In genomic region chr6:54255881-54256280, GRCh38 we compare ENCODE assay signal across 21 cellular contexts. TPM values are rescaled to one million over a fixed set of nuclear protein-coding genes. Genes with fewer than 3 reads are reported as not detected.
A peak's percentile ranks its signal among the peaks of the same experiment; 100 is the strongest.
DNase-seq lines count a peak whose midpoint lies in the region; ATAC-seq, FAIRE-seq and TF ChIP-seq lines count a peak whose summit lies in the region.
"Had no signal": no experiment of that assay in that cellular context is flagged by ENCODE, and none has a peak within 500 bp of the region (broad histone marks: within the 10 kb centered on the region; RNA-seq: fewer than 3 reads in every experiment).

No MANE protein-coding gene starts in this region.

- H3K4me1 ChIP-seq in heart right ventricle (peaks cover 0 to 43% (median 14%) of the 10 kb centered on the region in 9 donors), osteoblast (ENCODE audit: insufficient read depth, low read length) (no peaks in the 10 kb centered on the region)
- H3K4me1 ChIP-seq: Peyer's patch had no signal

- no peak for FAIRE-seq in bronchial epithelial cell (lab: Jason Lieb, UNC)
- FAIRE-seq: K562 had no signal

- intact Hi-C loops in heart right ventricle (cut with DNase I) = loop anchor here in 1 of 10 donors (10.0 kb wide), 1 partner anchor 271 kb away; no protein-coding TSS in a partner anchor

- H3K27ac ChIP-seq in heart right ventricle (peak overlapping the region in 9 of 10 donors; percentile 22 to 82 (median 79)), osteoblast (ENCODE audit: low read depth, low read length) (no peak overlapping the region)
- H3K27ac ChIP-seq: skin epidermis, VCaP had no signal

- H4K20me1 ChIP-seq in osteoblast (ENCODE audit: insufficient read depth, low read length) = no peaks in the 10 kb centered on the region

- peak; percentile 81 to 98 (median 94) for ATAC-seq in heart right ventricle
- no peak for ATAC-seq in HG02642 (IDR thresholded peaks at IDR 0.05; ENCODE audit: poor library complexity, unreplicated experiment)
- ATAC-seq in HG03097 (IDR thresholded peaks at IDR 0.05; ENCODE audit: low FRiP score, unreplicated experiment) = no peak
- ATAC-seq in GM19328 (IDR thresholded peaks at IDR 0.05; ENCODE audit: unreplicated experiment) = no peak
- ATAC-seq: activated naive CD4-positive, alpha-beta T cell treated with anti-CD3 and anti-CD28 coated beads, Interleukin-2, amount 50 U/mL, for 72 hours; K562 had no signal

- H2AFZ ChIP-seq in osteoblast (ENCODE audit: low read length) = peak overlapping the region; percentile 18

- H3K79me2 ChIP-seq in osteoblast (ENCODE audit: insufficient read depth, low read length) = no peaks in the 10 kb centered on the region

- H3K9me3 ChIP-seq in heart right ventricle (no peaks in the 10 kb centered on the region), osteoblast (ENCODE audit: low read depth, low read length) (no peaks in the 10 kb centered on the region)
- H3K9me3 ChIP-seq: Peyer's patch had no signal

- no peak overlapping the region for H3K4me2 ChIP-seq in osteoblast (ENCODE audit: insufficient read depth, low read length)

- H3K27me3 ChIP-seq in bronchial epithelial cell (ENCODE audit: control insufficient read depth, insufficient read depth, low read length) (no peaks in the 10 kb centered on the region), heart right ventricle (no peaks in the 10 kb centered on the region), osteoblast (ENCODE audit: insufficient read depth, low read length) (no peaks in the 10 kb centered on the region)
- H3K27me3 ChIP-seq: Peyer's patch had no signal

- TF ChIP-seq CTCF in bronchial epithelial cell (IDR thresholded peaks at IDR 0.05; ENCODE audit: insufficient read depth, low read length, severe bottlenecking) (no peak), heart right ventricle (IDR thresholded peaks at IDR 0.05) (no peak), osteoblast (IDR thresholded peaks at IDR 0.05; ENCODE audit: extremely low read depth, low read depth, low read length) (no peak)

- DNase-seq in EH (ENCODE audit: low read depth) (peak; percentile 51), bronchial epithelial cell (ENCODE audit: low read depth) (peak; percentile 3), heart right ventricle (peak in 1 of 2 donors; percentile 21), osteoblast (ENCODE audit: insufficient read length, low spot score, missing footprints) (no peak), HPDE6-E6E7 (ENCODE audit: extremely low spot score) (no peak)
- DNase-seq: activated CD4-positive, alpha-beta T cell treated with anti-CD3 and anti-CD28 coated beads, Interleukin-2, amount 50 U/mL, for 48 hours; activated T-cell treated with anti-CD3 and anti-CD28 coated beads, Interleukin-2, amount 50 U/mL, for 24 hours; central memory CD4-positive, alpha-beta T cell; NCI-H1092; NCI-H2107; Peyer's patch had no signal

- H3K4me3 ChIP-seq in bronchial epithelial cell (ENCODE audit: low read depth, low read length) (no peak overlapping the region), heart right ventricle (no peak overlapping the region), osteoblast (ENCODE audit: insufficient read depth, low read length) (no peak overlapping the region)
- H3K4me3 ChIP-seq: K562, Peyer's patch, skin epidermis had no signal

- no peaks in the 10 kb centered on the region for H3K36me3 ChIP-seq in bronchial epithelial cell (ENCODE audit: control insufficient read depth, insufficient read depth, low read length)
- H3K36me3 ChIP-seq in heart right ventricle = no peaks in the 10 kb centered on the region
- no peaks in the 10 kb centered on the region for H3K36me3 ChIP-seq in osteoblast (ENCODE audit: insufficient read depth, low read length)
- H3K36me3 ChIP-seq: Peyer's patch had no signal

RNA-seq across cellular contexts. Expression of gene TINAG, which starts 52.4 kb away (rescaled TPM):
- not detected in 2 replicates for total RNA-seq in bronchial epithelial cell
- 1 to 10 TPM in 1 of 10 donors, under 1 TPM in 7, not detected in 2; 0.22 to 1.0 (median 0.35) TPM for total RNA-seq in heart right ventricle
- under 1 TPM; 0.04 to 0.22 TPM for polyA plus RNA-seq in heart right ventricle
- total RNA-seq in osteoblast = not detected in 2 replicates
- total RNA-seq: A673; activated naive CD4-positive, alpha-beta T cell treated with anti-CD3 and anti-CD28 coated beads, Interleukin-2, amount 50 U/mL, for 72 hours; K562; lung microvascular endothelial cell; ureter had no signal
- polyA plus RNA-seq: K562 had no signal

Comparison
In these comparisons a context has a peak if more than half of its experiments do, and no peak if none do; other contexts are left out.
1. DNase-seq: peak in EH (single experiment) and bronchial epithelial cell (single experiment); none in osteoblast (single experiment) and HPDE6-E6E7 (single experiment).
2. ATAC-seq: peak in heart right ventricle (8 of 8); none in HG02642 (single experiment), HG03097 (single experiment) and GM19328 (single experiment).